In genomic region chr6:88492824-88493223, GRCh38 we compare ENCODE assay signal across 8 cellular contexts.
DNase-seq lines count a peak whose midpoint lies in the region; ATAC-seq and TF ChIP-seq lines count a peak whose summit lies in the region.

No MANE protein-coding gene starts in this region.

- H3K27ac ChIP-seq in spleen: no peak overlapping the region

- intact Hi-C loops in spleen (cut with DNase I; ENCODE audit: low total_unique reads): no loop called here

- H3K9me3 ChIP-seq in spleen: peaks cover 0 to 13% (median 7%) of the 10 kb centered on the region in 8 donors

- H3K9me3 Mint-ChIP-seq in progenitor cell of endocrine pancreas (ENCODE audit: low read depth): peaks cover 4% of the 10 kb centered on the region

- H3K4me3 ChIP-seq in NB4 (ENCODE audit: low read depth, low read length) (no peak overlapping the region), spleen (no peak overlapping the region)

- no peak overlapping the region for H3K27ac Mint-ChIP-seq in progenitor cell of endocrine pancreas

- no peaks in the 10 kb centered on the region for H3K4me1 Mint-ChIP-seq in progenitor cell of endocrine pancreas (ENCODE audit: low read depth)

- H3K4me1 ChIP-seq in spleen: peaks cover 0 to 13% (median 0%) of the 10 kb centered on the region in 6 donors

- 74 to 84% (median 81%) methylated on average over 2 of the region's 2 CpGs for WGBS in spleen, 5 donors

- no peaks in the 10 kb centered on the region for H3K27me3 Mint-ChIP-seq in progenitor cell of endocrine pancreas

- no peaks in the 10 kb centered on the region for H3K27me3 ChIP-seq in spleen (replicated peaks in 1 of 7)

- no peak for TF ChIP-seq POLR2A in NB4 (IDR thresholded peaks at IDR 0.05; ENCODE audit: extremely low read depth, insufficient read length)
- TF ChIP-seq POLR2A in spleen (IDR thresholded peaks at IDR 0.05): no peak

- no peaks in the 10 kb centered on the region for H3K36me3 Mint-ChIP-seq in progenitor cell of endocrine pancreas (ENCODE audit: insufficient read depth)

- ATAC-seq in HG02970 (IDR thresholded peaks at IDR 0.05; ENCODE audit: low FRiP score, unreplicated experiment): no peak
- no peak for ATAC-seq in GM21619 (IDR thresholded peaks at IDR 0.05; ENCODE audit: unreplicated experiment)

- no peak for DNase-seq in GM10266 (ENCODE audit: extremely low spot score)
- peak; percentile 26 for DNase-seq in NB4 (ENCODE audit: low read depth)
- peak; percentile 10 to 56 for DNase-seq in dermis microvascular lymphatic vessel endothelial cell (ENCODE audit: low read depth in 2 of 2)
- DNase-seq in progenitor cell of endocrine pancreas (ENCODE audit: low spot score, unreplicated experiment): no peak
- DNase-seq in spleen: no peak
- no peak for DNase-seq in NCI-H345 (lab: John Stamatoyannopoulos, UW)

- TF ChIP-seq CTCF in GM10266 (IDR thresholded peaks at IDR 0.05; ENCODE audit: control insufficient read depth, insufficient read depth, low read depth, missing control alignments): peak; percentile 11
- peak; percentile 41 for TF ChIP-seq CTCF in NB4 (IDR thresholded peaks at IDR 0.05; ENCODE audit: low read depth, low read length)
- TF ChIP-seq CTCF in progenitor cell of endocrine pancreas (IDR thresholded peaks at IDR 0.05; ENCODE audit: unreplicated experiment): peak; percentile 52
- TF ChIP-seq CTCF in spleen (IDR thresholded peaks at IDR 0.05 in 8 of 11, conservative IDR thresholded peaks at IDR 0.05 in 3 of 11): peak in 2 of 11 experiments; percentile 14 to 22

- no peak overlapping the region for H3K4me3 Mint-ChIP-seq in progenitor cell of endocrine pancreas (ENCODE audit: low read depth)

- H3K36me3 ChIP-seq in spleen: no peaks in the 10 kb centered on the region

Comparison
In these comparisons a context has a peak if more than half of its experiments do, and no peak if none do; other contexts are left out.
1. DNase-seq: peak in NB4 (single experiment) and dermis microvascular lymphatic vessel endothelial cell (2 of 2); none in GM10266 (single experiment), progenitor cell of endocrine pancreas (single experiment), spleen (single experiment) and NCI-H345 (single experiment).